1 cellular context compared by ENCODE assay signal in the genomic region with DNA sequence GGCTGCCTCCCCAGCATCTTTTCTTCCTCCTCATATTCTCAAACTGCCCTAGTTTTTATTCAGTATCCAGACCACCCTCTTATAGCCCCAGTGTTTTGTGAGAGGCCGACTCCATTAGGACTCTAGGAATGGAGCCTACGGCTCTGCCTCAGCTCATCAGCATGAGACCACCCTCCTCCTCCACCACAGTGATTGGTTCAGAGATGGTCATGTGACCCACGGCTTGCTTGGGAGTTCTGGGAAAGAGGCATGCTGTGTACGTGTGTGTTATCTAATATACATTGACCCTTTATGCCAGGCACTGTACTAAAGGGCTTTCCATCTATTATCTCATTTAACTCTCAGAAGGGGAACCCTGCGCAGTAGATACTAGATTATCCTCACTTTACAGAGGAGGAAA.
A peak's percentile ranks its signal among the peaks of the same experiment; 100 is the strongest.
TF ChIP-seq lines count a peak whose summit lies in the region.

No MANE protein-coding gene starts in this region.

TF ChIP-seq in H1, 55 proteins besides CTCF, POLR2A, EP300 and RAD21:
- no peak for TF ChIP-seq SIRT6 (IDR thresholded peaks at IDR 0.05; ENCODE audit: low read length)
- TF ChIP-seq, protein P1, sequence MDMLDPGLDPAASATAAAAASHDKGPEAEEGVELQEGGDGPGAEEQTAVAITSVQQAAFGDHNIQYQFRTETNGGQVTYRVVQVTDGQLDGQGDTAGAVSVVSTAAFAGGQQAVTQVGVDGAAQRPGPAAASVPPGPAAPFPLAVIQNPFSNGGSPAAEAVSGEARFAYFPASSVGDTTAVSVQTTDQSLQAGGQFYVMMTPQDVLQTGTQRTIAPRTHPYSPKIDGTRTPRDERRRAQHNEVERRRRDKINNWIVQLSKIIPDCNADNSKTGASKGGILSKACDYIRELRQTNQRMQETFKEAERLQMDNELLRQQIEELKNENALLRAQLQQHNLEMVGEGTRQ (IDR thresholded peaks at IDR 0.05; ENCODE audit: low read length): 0 out of 2 replicates have a peak, but pooled peaks have one; percentile 52
- TF ChIP-seq, protein P2, sequence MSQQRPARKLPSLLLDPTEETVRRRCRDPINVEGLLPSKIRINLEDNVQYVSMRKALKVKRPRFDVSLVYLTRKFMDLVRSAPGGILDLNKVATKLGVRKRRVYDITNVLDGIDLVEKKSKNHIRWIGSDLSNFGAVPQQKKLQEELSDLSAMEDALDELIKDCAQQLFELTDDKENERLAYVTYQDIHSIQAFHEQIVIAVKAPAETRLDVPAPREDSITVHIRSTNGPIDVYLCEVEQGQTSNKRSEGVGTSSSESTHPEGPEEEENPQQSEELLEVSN (IDR thresholded peaks at IDR 0.05): no peak
- TF ChIP-seq SAP30 (IDR thresholded peaks at IDR 0.05; ENCODE audit: insufficient read depth, insufficient replicate concordance, low read length): no peak
- TF ChIP-seq JUN (IDR thresholded peaks at IDR 0.05; ENCODE audit: low read depth, low read length): no peak
